15 cellular contexts compared by ENCODE assay signal in genomic region chr10:60818134-60818770, GRCh38. TPM values are rescaled to one million over a fixed set of nuclear protein-coding genes. Genes with fewer than 3 reads are reported as not detected.
DNase-seq lines count a peak whose midpoint lies in the region; ATAC-seq, FAIRE-seq and TF ChIP-seq lines count a peak whose summit lies in the region.
"Had no signal": no experiment of that assay in that cellular context is flagged by ENCODE, and none has a peak within 500 bp of the region (broad histone marks: within the 10 kb centered on the region; RNA-seq: fewer than 3 reads in every experiment).

No MANE protein-coding gene starts in this region.

- no peaks in the 10 kb centered on the region for H3K27me3 Mint-ChIP-seq in MCF 10A (ENCODE audit: insufficient read depth, unreplicated experiment)
- H3K27me3 Mint-ChIP-seq in activated CD8-positive, alpha-beta T cell treated with anti-CD3 and anti-CD28 coated beads, Interleukin-2, amount 10 ng/mL, durations not matched to agents 7 days and 5 days (ENCODE audit: low read depth), result peaks cover 4% of the 10 kb centered on the region

- no peaks in the 10 kb centered on the region for H3K9me3 Mint-ChIP-seq in MCF 10A (ENCODE audit: unreplicated experiment)
- no peaks in the 10 kb centered on the region for H3K9me3 Mint-ChIP-seq in activated CD8-positive, alpha-beta T cell treated with anti-CD3 and anti-CD28 coated beads, Interleukin-2, amount 10 ng/mL, durations not matched to agents 7 days and 5 days (ENCODE audit: insufficient read depth)
- H3K9me3 Mint-ChIP-seq: activated T-cell treated with anti-CD3 and anti-CD28 coated beads, Interleukin-2, amount 50 U/mL, for 72 hours had no signal

- intact Hi-C loops in MCF 10A (cut with micrococcal nuclease) (loop anchor here (5.0 to 10.0 kb wide), 2 partner anchors 1084 to 1427 kb away; partner anchors contain the start of gene ARID5B), mammary epithelial cell (cut with micrococcal nuclease) (loop anchor here (10.0 kb wide), 1 partner anchor 777 kb away; no protein-coding TSS in a partner anchor), K562 (cut with micrococcal nuclease) (loop anchor here (5.0 kb wide), 1 partner anchor 1429 kb away; no protein-coding TSS in a partner anchor), left lung (cut with DNase I) (loop anchor here in 1 of 2 donors (5.0 kb wide), 1 partner anchor 149 kb away; no protein-coding TSS in a partner anchor), thyroid gland (cut with DNase I) (loop anchor here (5.0 kb wide), 2 partner anchors 149 to 464 kb away; no protein-coding TSS in a partner anchor)

- no peaks in the 10 kb centered on the region for H3K9me1 ChIP-seq in K562 (ENCODE audit: control insufficient read depth, insufficient read depth, low read length)

- H3K4me3 Mint-ChIP-seq in MCF 10A (ENCODE audit: unreplicated experiment), result no peak overlapping the region
- H3K4me3 Mint-ChIP-seq in activated CD8-positive, alpha-beta T cell treated with anti-CD3 and anti-CD28 coated beads, Interleukin-2, amount 10 ng/mL, durations not matched to agents 7 days and 5 days, result no peak overlapping the region
- H3K4me3 Mint-ChIP-seq: activated T-cell treated with anti-CD3 and anti-CD28 coated beads, Interleukin-2, amount 50 U/mL, for 72 hours had no signal

- H2AFZ ChIP-seq in mammary epithelial cell (ENCODE audit: low read depth, low read length), result no peak overlapping the region
- H2AFZ ChIP-seq in K562 (ENCODE audit: low read depth, low read length), result no peak overlapping the region

- H3K27ac ChIP-seq in mammary epithelial cell (ENCODE audit: insufficient read depth, low read depth, low read length) (no peak overlapping the region), K562 (ENCODE audit: extremely low read depth, low read depth, low read length) (no peak overlapping the region), left lung (peak overlapping the region in 1 of 2 donors; percentile 13), thyroid gland (no peak overlapping the region)
- H3K27ac ChIP-seq: 22Rv1 had no signal

- DNase-seq in MCF 10A (ENCODE audit: unreplicated experiment) (peak; percentile 33), mammary epithelial cell (no peak), K562 (ENCODE audit: extremely low read depth in 1 of 4, low spot score in 3 of 4) (no peak), left lung (no peak), thyroid gland (no peak)
- DNase-seq in activated CD8-positive, alpha-beta T cell treated with anti-CD3 and anti-CD28 coated beads, Interleukin-2, amount 10 ng/mL, durations not matched to agents 7 days and 5 days, result no peak
- no peak for DNase-seq in stimulated activated naive CD8-positive, alpha-beta T cell treated with anti-CD3 and anti-CD28 coated beads, Interleukin-15, Interleukin-2, amounts not matched to agents 100 U/mL and 50 U/mL, for 24 hours
- DNase-seq: activated T-cell treated with anti-CD3 and anti-CD28 coated beads, Interleukin-2, amount 50 U/mL, for 72 hours; KBM-7; NCI-H146; NCI-H510A treated with DMSO at 0.1 percent for 48 hours; stimulated activated CD4-positive, alpha-beta T cell treated with anti-CD3 and anti-CD28 coated beads, Interleukin-2, amount 100 ng/mL, for 48 hours; T-helper 2 cell had no signal

- H3K36me3 ChIP-seq in mammary epithelial cell (ENCODE audit: insufficient read depth, low read length), result no peaks in the 10 kb centered on the region
- H3K36me3 ChIP-seq in K562 (ENCODE audit: control insufficient read depth, insufficient read depth, low read length), result no peaks in the 10 kb centered on the region
- H3K36me3 ChIP-seq in left lung, result no peaks in the 10 kb centered on the region
- no peaks in the 10 kb centered on the region for H3K36me3 ChIP-seq in thyroid gland

- no peak for TF ChIP-seq RAD21 in K562 (CRISPR knock-in tag; conservative IDR thresholded peaks at IDR 0.05 in 1 of 2, IDR thresholded peaks at IDR 0.05 in 1 of 2)

- dilution Hi-C loops in mammary epithelial cell (cut with HindIII; ENCODE audit: low sequenced_read_pairs), result no loop called here

- H3K4me1 Mint-ChIP-seq in MCF 10A (ENCODE audit: insufficient read depth, unreplicated experiment), result no peaks in the 10 kb centered on the region
- peaks cover 11% of the 10 kb centered on the region for H3K4me1 Mint-ChIP-seq in activated CD8-positive, alpha-beta T cell treated with anti-CD3 and anti-CD28 coated beads, Interleukin-2, amount 10 ng/mL, durations not matched to agents 7 days and 5 days (ENCODE audit: low read depth)

- no peak overlapping the region for H3K4me3 ChIP-seq in mammary epithelial cell (replicated peaks in 1 of 3; ENCODE audit: insufficient read depth in 1 of 3, low read depth in 2 of 3, low read length in 3 of 3)
- H3K4me3 ChIP-seq in K562, result no peak overlapping the region
- H3K4me3 ChIP-seq in left lung, result no peak overlapping the region
- H3K4me3 ChIP-seq in thyroid gland (replicated peaks in 1 of 3), result no peak overlapping the region

- BruUV-seq in MCF 10A (replicated peaks; lab: Mats Ljungman, UMichigan) (no TSS peak), mammary epithelial cell (replicated peaks; lab: Mats Ljungman, UMichigan) (no TSS peak), K562 (replicated peaks; lab: Mats Ljungman, UMichigan) (no TSS peak)

- H3K27me3 ChIP-seq in mammary epithelial cell (ENCODE audit: insufficient read depth, low read length), result no peaks in the 10 kb centered on the region
- H3K27me3 ChIP-seq in K562 (ENCODE audit: control insufficient read depth in 2 of 2, insufficient read depth in 2 of 2, low read length in 2 of 2), result no peaks in the 10 kb centered on the region
- H3K27me3 ChIP-seq in left lung, result no peaks in the 10 kb centered on the region
- H3K27me3 ChIP-seq in thyroid gland, result no peaks in the 10 kb centered on the region

- H4K20me1 ChIP-seq in mammary epithelial cell (ENCODE audit: insufficient read depth, low read length), result no peaks in the 10 kb centered on the region
- H4K20me1 ChIP-seq in K562 (replicated peaks; ENCODE audit: control insufficient read depth, insufficient read depth, low read length), result no peaks in the 10 kb centered on the region

- CTCF ChIA-PET in MCF 10A (lab: Yijun Ruan, JAX) (interaction anchor here (0.9 to 2.5 kb wide), 3 partner anchors 146 to 372 kb away, joined by 3 to 11 read pairs (median 9); no protein-coding TSS in a partner anchor), mammary epithelial cell (lab: Charles Lee; ENCODE audit: low non-redundant PET) (no interaction called here), K562 (lab: Yijun Ruan, JAX; ENCODE audit: low intra/inter-chr PET ratio) (interaction anchor here (0.7 kb wide), 1 partner anchor 374 kb away, joined by 3 read pairs; no protein-coding TSS in a partner anchor)
- CTCF ChIA-PET in activated CD8-positive, alpha-beta T cell treated with anti-CD3 and anti-CD28 coated beads, Interleukin-2, amount 10 ng/mL, durations not matched to agents 7 days and 5 days (lab: Charles Lee), result no interaction called here

- H3K4me2 ChIP-seq in mammary epithelial cell (ENCODE audit: insufficient read depth, low read depth, low read length) (no peak overlapping the region), K562 (ENCODE audit: insufficient read depth, low read length) (no peak overlapping the region)

- no peaks in the 10 kb centered on the region for H3K9me3 ChIP-seq in mammary epithelial cell (replicated peaks; ENCODE audit: insufficient read depth, low read length)
- H3K9me3 ChIP-seq in K562 (replicated peaks; ENCODE audit: control insufficient read depth, insufficient read depth, low read depth, low read length), result no peaks in the 10 kb centered on the region
- no peaks in the 10 kb centered on the region for H3K9me3 ChIP-seq in left lung
- H3K9me3 ChIP-seq in thyroid gland, result no peaks in the 10 kb centered on the region

- H3K79me2 ChIP-seq in mammary epithelial cell (ENCODE audit: insufficient read depth, low read length) (no peaks in the 10 kb centered on the region), K562 (ENCODE audit: control insufficient read depth, insufficient read depth, low read length) (no peaks in the 10 kb centered on the region)

- TF ChIP-seq EP300 in K562 (IDR thresholded peaks at IDR 0.05; ENCODE audit: low read length), result no peak

- TF ChIP-seq POLR2A in K562 (conservative IDR thresholded peaks at IDR 0.05), result no peak
- no peak for TF ChIP-seq POLR2A in thyroid gland (IDR thresholded peaks at IDR 0.05)

- 67% methylated on average over 3 of the region's 3 CpGs for WGBS in mammary epithelial cell (ENCODE audit: low coverage, missing lambda C conversion rate)
- WGBS in K562 (ENCODE audit: insufficient coverage, low coverage, missing lambda C conversion rate), result 48% methylated on average over 3 of the region's 3 CpGs
- WGBS in thyroid gland, 2 donors, result 63 to 74% methylated on average over 3 of the region's 3 CpGs

- no peak overlapping the region for H3K9ac ChIP-seq in mammary epithelial cell (ENCODE audit: insufficient read depth, low read length)
- H3K9ac ChIP-seq in K562 (ENCODE audit: insufficient read depth in 1 of 2, low read depth in 2 of 2, low read length in 2 of 2), result no peak overlapping the region

- no peak for TF ChIP-seq CTCF in MCF 10A (IDR thresholded peaks at IDR 0.05; ENCODE audit: unreplicated experiment)
- TF ChIP-seq CTCF in mammary epithelial cell (conservative IDR thresholded peaks at IDR 0.05 in 1 of 2, IDR thresholded peaks at IDR 0.05 in 1 of 2; ENCODE audit: extremely low read depth in 1 of 2, insufficient read depth in 1 of 2, low read depth in 1 of 2, low read length in 2 of 2), result no peak
- TF ChIP-seq CTCF in K562 (IDR thresholded peaks at IDR 0.05 in 2 of 3, conservative IDR thresholded peaks at IDR 0.05 in 1 of 3; ENCODE audit: insufficient read depth in 2 of 3, low read depth in 1 of 3, low read length in 3 of 3), result no peak
- no peak for TF ChIP-seq CTCF in left lung (IDR thresholded peaks at IDR 0.05)
- TF ChIP-seq CTCF in thyroid gland (IDR thresholded peaks at IDR 0.05), result no peak

- ATAC-seq in K562 (no peak), left lung (peak; percentile 10), HG03378 (IDR thresholded peaks at IDR 0.05; ENCODE audit: unreplicated experiment) (no peak)
- ATAC-seq in activated CD8-positive, alpha-beta T cell treated with anti-CD3 and anti-CD28 coated beads, Interleukin-2, amount 10 ng/mL, durations not matched to agents 7 days and 5 days, result no peak
- no peak for ATAC-seq in stimulated activated naive CD8-positive, alpha-beta T cell treated with anti-CD3 and anti-CD28 coated beads, Interleukin-15, Interleukin-2, amounts not matched to agents 100 U/mL and 50 U/mL, for 24 hours
- ATAC-seq: activated T-cell treated with anti-CD3 and anti-CD28 coated beads, Interleukin-2, amount 50 U/mL, for 72 hours had no signal

- H3K36me3 Mint-ChIP-seq in MCF 10A (ENCODE audit: insufficient read depth, unreplicated experiment), result no peaks in the 10 kb centered on the region
- no peaks in the 10 kb centered on the region for H3K36me3 Mint-ChIP-seq in activated CD8-positive, alpha-beta T cell treated with anti-CD3 and anti-CD28 coated beads, Interleukin-2, amount 10 ng/mL, durations not matched to agents 7 days and 5 days (ENCODE audit: low read depth)

- no peak for FAIRE-seq in K562 (lab: Jason Lieb, UNC)

- POLR2A ChIA-PET in MCF 10A (lab: Yijun Ruan, JAX), result no interaction called here
- POLR2A ChIA-PET in K562 (lab: Yijun Ruan, JAX), result interaction anchor here (1.4 kb wide), 1 partner anchor 18 kb away, joined by 3 read pairs; no protein-coding TSS in a partner anchor
- POLR2A ChIA-PET in activated CD8-positive, alpha-beta T cell treated with anti-CD3 and anti-CD28 coated beads, Interleukin-2, amount 10 ng/mL, durations not matched to agents 7 days and 5 days (lab: Charles Lee), result no interaction called here

- in situ Hi-C loops in mammary epithelial cell (cut with MboI; ENCODE audit: low sequenced_read_pairs in 2 of 2) (loop anchor here (10.0 to 25.0 kb wide), 4 partner anchors 144 to 919 kb away; no protein-coding TSS in a partner anchor), K562 (cut with MboI) (loop anchor here (10.0 kb wide), 1 partner anchor 147 kb away; no protein-coding TSS in a partner anchor)

- H3K4me1 ChIP-seq in mammary epithelial cell (ENCODE audit: insufficient read depth, low read length) (no peaks in the 10 kb centered on the region), K562 (replicated peaks in 1 of 2; ENCODE audit: control insufficient read depth in 2 of 2, insufficient read depth in 2 of 2, low read length in 2 of 2) (no peaks in the 10 kb centered on the region), left lung (peaks cover 0 to 10% of the 10 kb centered on the region in 2 donors), thyroid gland (peaks cover 0 to 5% of the 10 kb centered on the region in 2 donors)

- no peak overlapping the region for H3K27ac Mint-ChIP-seq in MCF 10A (ENCODE audit: low read depth, unreplicated experiment)
- no peak overlapping the region for H3K27ac Mint-ChIP-seq in activated CD8-positive, alpha-beta T cell treated with anti-CD3 and anti-CD28 coated beads, Interleukin-2, amount 10 ng/mL, durations not matched to agents 7 days and 5 days
- H3K27ac Mint-ChIP-seq: activated T-cell treated with anti-CD3 and anti-CD28 coated beads, Interleukin-2, amount 50 U/mL, for 72 hours had no signal

RNA-seq across cellular contexts. Expression of gene CDK1, which starts 40.0 kb away (rescaled TPM):
- total RNA-seq in MCF 10A (2022) (37.4 and 48.8 TPM in 2 replicates), mammary epithelial cell (10 to 100 TPM in 1 of 2 donors, 1 to 10 TPM in 1; 4.8 to 49.3 TPM), K562 (2014; rRNA removed) (122 and 156 TPM in 2 replicates), K562 (2014; rRNA removed; fragmentation: Illumina TruSeq; extraction: Trizol) (306 and 331 TPM in 2 replicates), K562 (2015; rRNA removed; fragmentation: Illumina TruSeq; extraction: Trizol) (213 and 236 TPM in 2 replicates), K562 (2021) (159 and 174 TPM in 2 replicates), left lung (10 to 100 TPM in 1 of 2 donors, 1 to 10 TPM in 1; 9.2 to 32.5 TPM), thyroid gland (1 to 10 TPM; 1.8 to 5.9 (median 3.2) TPM)
- polyA plus RNA-seq in mammary epithelial cell (38.7 TPM), K562 (2011; rRNA removed) (259 and 366 TPM in 2 replicates), K562 (2014; fragmentation: Illumina TruSeq; extraction: Trizol) (206 and 228 TPM in 2 replicates), K562 (2014; fragmentation: Nextera tagmentation; extraction: Ambion mirVana) (100 to 1,000 TPM; 568 to 685 TPM), K562 (2014; rRNA removed) (204 and 210 TPM in 2 replicates)
- 9.9 TPM for polyA minus RNA-seq in mammary epithelial cell
- total RNA-seq in K562 (2011; cell fraction: chromatin; rRNA removed; ENCODE audit: low replicate concordance), result 71.4 and 283 TPM in 2 replicates
- 32.2 and 40.9 TPM in 2 replicates for total RNA-seq in K562 (2011; cell fraction: nucleolus; rRNA removed)
- total RNA-seq in K562 (2011; cell fraction: nucleoplasm; rRNA removed), result 114 and 180 TPM in 2 replicates
- polyA plus RNA-seq in K562 (2011; cell fraction: cytosol; rRNA removed), result 38.7 and 88.0 TPM in 2 replicates
- polyA plus RNA-seq in K562 (2011; cell fraction: nucleus; rRNA removed), result 109 and 195 TPM in 2 replicates
- 130 and 154 TPM in 2 replicates for polyA plus RNA-seq in K562 (2012)
- 110 and 131 TPM in 2 replicates for polyA minus RNA-seq in K562 (2011; rRNA and poly(A)+ RNA removed)
- polyA minus RNA-seq in K562 (2011; cell fraction: cytosol; rRNA and poly(A)+ RNA removed), result 37.6 and 52.2 TPM in 2 replicates
- 102 and 159 TPM in 2 replicates for polyA minus RNA-seq in K562 (2011; cell fraction: nucleus; rRNA and poly(A)+ RNA removed)
- 100 to 1,000 TPM; 131 to 147 TPM for total RNA-seq in activated CD8-positive, alpha-beta T cell treated with anti-CD3 and anti-CD28 coated beads, Interleukin-2, amount 10 ng/mL, durations not matched to agents 7 days and 5 days

Comparison
In these comparisons a context has a peak if more than half of its experiments do, and no peak if none do; other contexts are left out.
1. CTCF ChIA-PET loops: an anchor here in MCF 10A (0.9 to 2.5 kb wide) and K562 (0.7 kb wide); none called in mammary epithelial cell and activated CD8-positive, alpha-beta T cell treated with anti-CD3 and anti-CD28 coated beads, Interleukin-2, amount 10 ng/mL, durations not matched to agents 7 days and 5 days.